Comparison of ENCODE assay signal across 31 cellular contexts in the genomic region with DNA sequence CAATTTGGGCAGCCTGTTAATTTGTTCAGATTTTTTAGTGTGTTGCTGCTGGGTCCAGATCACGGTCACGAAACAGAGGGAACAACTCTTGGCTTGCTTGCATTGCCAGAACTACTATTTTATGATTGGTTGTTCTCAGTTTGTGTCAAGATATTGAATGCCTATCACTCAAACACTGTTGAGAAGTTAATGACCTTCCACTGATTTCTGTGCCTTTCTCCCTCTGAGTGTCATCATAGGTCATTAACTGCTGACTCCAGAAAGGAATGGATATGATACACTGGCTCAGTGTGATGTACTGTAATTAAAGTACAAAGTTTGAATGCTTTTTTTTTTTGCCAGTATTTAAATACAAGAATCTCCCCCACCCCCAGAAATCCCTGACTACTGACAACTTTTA. TPM values are rescaled to one million over a fixed set of nuclear protein-coding genes. Genes with fewer than 3 reads are reported as not detected.
"Had no signal": no experiment of that assay in that cellular context is flagged by ENCODE, and none has a peak within 500 bp of the region (broad histone marks: within the 10 kb centered on the region; RNA-seq: fewer than 3 reads in every experiment).

No MANE protein-coding gene starts in this region.

- H3K79me2 ChIP-seq: parathyroid adenoma had no signal

- FAIRE-seq: urothelium cell line had no signal

- H3K4me3 ChIP-seq: neural progenitor cell, ovary, psoas muscle, right lobe of liver, skin epidermis, smooth muscle cell, spleen, suprapubic skin, testis, tibial artery, upper lobe of left lung, vagina had no signal

- H3K27me3 ChIP-seq: neural progenitor cell, ovary, right lobe of liver, spleen, suprapubic skin, testis, tibial artery, upper lobe of left lung, vagina had no signal

- H3K9ac ChIP-seq: neural progenitor cell, parathyroid adenoma had no signal

- H3K4me1 ChIP-seq: neural progenitor cell, parathyroid adenoma, psoas muscle, right lobe of liver, spleen, suprapubic skin, testis, upper lobe of left lung, vagina had no signal

- H3K4me2 ChIP-seq: neural progenitor cell, smooth muscle cell had no signal

- H3K36me3 ChIP-seq: neural progenitor cell, ovary, right lobe of liver, spleen, suprapubic skin, tibial artery, upper lobe of left lung, vagina had no signal

- H3K27ac ChIP-seq: neural progenitor cell, ovary, parathyroid adenoma, psoas muscle, right lobe of liver, skin epidermis, suprapubic skin, tibial artery, upper lobe of left lung, vagina had no signal

- ATAC-seq: naive thymus-derived CD8-positive, alpha-beta T cell; natural killer cell treated with Interleukin-12 subunit alpha and Interleukin-12 subunit beta and Interleukin-15 and Interleukin-18, amount 100 ng/mL, for 72 hours; psoas muscle; right lobe of liver; stimulated activated memory B cell treated with anti-CD40 and anti-IgM and Interleukin-4, amounts not matched to agents 10 μg/mL and 1 μg/mL and 100 μg/mL, for 72 hours; stimulated activated naive CD8-positive, alpha-beta T cell treated with anti-CD3 and anti-CD28 coated beads, Interleukin-15, amount 100 ng/mL, for 72 hours; stimulated activated naive CD8-positive, alpha-beta T cell treated with anti-CD3 and anti-CD28 coated beads, Interleukin-15, Interleukin-2, amounts not matched to agents 100 U/mL and 50 U/mL, for 24 hours had no signal

- H2AFZ ChIP-seq: neural progenitor cell, parathyroid adenoma had no signal

- H3K9me3 ChIP-seq: ovary, psoas muscle, right lobe of liver, spleen, suprapubic skin, testis, tibial artery, upper lobe of left lung, vagina had no signal

- DNase-seq: naive thymus-derived CD8-positive, alpha-beta T cell; nephron progenitor cell; occipital lobe; ovary; posterior cingulate gyrus; psoas muscle; right cardiac atrium; right lobe of liver; spleen; stimulated activated CD4-positive, alpha-beta T cell treated with anti-CD3 and anti-CD28 coated beads, Interleukin-12 subunit alpha, Interleukin-12 subunit beta, amount 100 ng/mL, for 4 hours; stimulated activated CD4-positive, alpha-beta T cell treated with anti-CD3 and anti-CD28 coated beads, Interleukin-1b, Interleukin-23, amount 100 ng/mL, for 48 hours; stimulated activated CD4-positive, alpha-beta T cell treated with anti-CD3 and anti-CD28 coated beads, Interleukin-4, amount 100 ng/mL, for 1 hour; stimulated activated CD4-positive, alpha-beta T cell treated with anti-CD3 and anti-CD28 coated beads, Interleukin-4, amount 100 ng/mL, for 4 hours; stimulated activated CD8-positive, alpha-beta memory T cell treated with anti-CD3 and anti-CD28 coated beads, Interleukin-4, amount 100 ng/mL, for 48 hours; stimulated activated naive CD4-positive, alpha-beta T cell; stimulated activated naive CD8-positive, alpha-beta T cell treated with anti-CD3 and anti-CD28 coated beads, Interleukin-15, amount 100 ng/mL, for 72 hours; stimulated activated naive CD8-positive, alpha-beta T cell treated with anti-CD3 and anti-CD28 coated beads, Interleukin-15, Interleukin-2, amounts not matched to agents 100 U/mL and 50 U/mL, for 24 hours; substantia nigra; testis; tibial artery; upper lobe of left lung had no signal

RNA-seq across cellular contexts. Expression of a gene that starts 9.2 kb away (rescaled TPM):
- total RNA-seq: osteoblast, smooth muscle cell had no signal
